In the genomic region with DNA sequence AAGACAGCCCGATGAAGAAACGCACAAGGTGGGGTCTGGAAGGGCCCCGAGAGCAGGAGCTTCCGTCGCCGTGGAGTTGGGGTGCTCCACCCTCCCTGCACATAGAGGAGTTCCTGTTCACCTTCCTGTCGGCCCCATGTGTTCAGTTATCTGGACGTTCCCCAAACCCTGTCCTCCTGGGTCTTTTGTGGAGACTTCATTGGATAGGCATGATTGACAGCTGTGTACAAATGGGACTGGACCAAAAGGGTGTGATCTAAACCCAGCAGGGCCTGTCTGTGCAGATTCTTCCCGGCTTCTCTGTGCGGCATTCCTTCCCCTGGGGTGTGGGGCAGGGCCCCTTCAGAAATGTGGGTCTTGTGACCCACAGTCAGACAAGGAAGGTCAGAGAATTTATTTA, we compare ENCODE assay signal across 1 cellular context.
TF ChIP-seq lines count a peak whose summit lies in the region.

No MANE protein-coding gene starts in this region.

TF ChIP-seq in K562, 482 proteins besides CTCF, POLR2A, EP300 and RAD21:
- TF ChIP-seq MNT (conservative IDR thresholded peaks at IDR 0.05) (0 out of 4 replicates have a peak, but pooled peaks of 1 of the 2 experiments have one; percentile 17), MEIS2 (IDR thresholded peaks at IDR 0.05; ENCODE audit: partially characterized antibody) (peak; percentile 63), PBX2 (CRISPR knock-in tag; IDR thresholded peaks at IDR 0.05; ENCODE audit: low read depth) (0 out of 2 replicates have a peak, but pooled peaks have one; percentile 22), PBX2 (tag; conservative IDR thresholded peaks at IDR 0.05; ENCODE audit: low read depth) (peak; percentile 74), PKNOX1 (IDR thresholded peaks at IDR 0.05) (peak; percentile 96)
